15 cellular contexts compared by ENCODE assay signal in genomic region chr7:45082031-45082830, GRCh38. TPM values are rescaled to one million over a fixed set of nuclear protein-coding genes. Genes with fewer than 3 reads are reported as not detected.
DNase-seq lines count a peak whose midpoint lies in the region; ATAC-seq and TF ChIP-seq lines count a peak whose summit lies in the region.
"Had no signal": no experiment of that assay in that cellular context is flagged by ENCODE, and none has a peak within 500 bp of the region (broad histone marks: within the 10 kb centered on the region; RNA-seq: fewer than 3 reads in every experiment).

No MANE protein-coding gene starts in this region.

- H3K4ac ChIP-seq in IMR-90 (ENCODE audit: low read depth, low read length), result no peak overlapping the region

- in situ Hi-C loops in IMR-90 (cut with MboI; ENCODE audit: low sequenced_read_pairs), result no loop called here

- no peak overlapping the region for H3K27ac ChIP-seq in IMR-90 (ENCODE audit: insufficient read depth, low read length)
- no peak overlapping the region for H3K27ac ChIP-seq in heart right ventricle
- H3K27ac ChIP-seq: esophagus squamous epithelium, right lobe of liver had no signal

- no peak overlapping the region for H3K18ac ChIP-seq in IMR-90 (ENCODE audit: low read depth, low read length)

- no peaks in the 10 kb centered on the region for H3K9me3 ChIP-seq in IMR-90 (ENCODE audit: control insufficient read depth, insufficient read depth, low read length)
- no peaks in the 10 kb centered on the region for H3K9me3 ChIP-seq in heart right ventricle
- H3K9me3 ChIP-seq: esophagus squamous epithelium, HAP-1, right lobe of liver had no signal

- DNase-seq in IMR-90 (no peak), heart right ventricle (no peak), posterior vena cava (ENCODE audit: low spot score) (peak; percentile 79), HT-29 (ENCODE audit: low spot score) (no peak), SW480 (ENCODE audit: low spot score) (no peak), GM10248 (ENCODE audit: extremely low spot score) (no peak)
- DNase-seq: activated CD4-positive, alpha-beta T cell treated with anti-CD3 and anti-CD28 coated beads, Interleukin-2, amount 10 ng/mL, durations not matched to agents 7 days and 5 days; CD4-positive, CD25-positive, alpha-beta regulatory T cell; esophagus squamous epithelium; NCI-H2227 treated with DMSO at 0.1 percent for 48 hours; right lobe of liver had no signal

- H3K4me2 ChIP-seq in IMR-90 (ENCODE audit: low read depth, low read length), result no peak overlapping the region

- no peak overlapping the region for H3K9ac ChIP-seq in IMR-90 (ENCODE audit: low read depth, low read length)

- no peak overlapping the region for H3K23ac ChIP-seq in IMR-90 (ENCODE audit: low read depth, low read length)

- H2AFZ ChIP-seq in IMR-90 (replicated peaks; ENCODE audit: low read length, poor library complexity), result no peak overlapping the region

- H3K27ac Mint-ChIP-seq in activated T-helper 17 cell treated with anti-CD3 and anti-CD28 coated beads, Interleukin-2, amount 50 U/mL, for 72 hours, result no peak overlapping the region
- H3K27ac Mint-ChIP-seq: activated CD4-positive, alpha-beta T cell treated with anti-CD3 and anti-CD28 coated beads, Interleukin-2, amount 10 ng/mL, durations not matched to agents 7 days and 5 days; CD4-positive, CD25-positive, alpha-beta regulatory T cell had no signal

- no peak overlapping the region for H4K8ac ChIP-seq in IMR-90 (ENCODE audit: low read depth in 2 of 2, low read length in 2 of 2)

- H2BK120ac ChIP-seq in IMR-90 (ENCODE audit: low read depth, low read length), result no peak overlapping the region

- no peak overlapping the region for H2BK5ac ChIP-seq in IMR-90 (ENCODE audit: low read depth, low read length, poor library complexity, severe bottlenecking)

- H3K79me1 ChIP-seq in IMR-90 (ENCODE audit: low read depth in 1 of 2, low read length in 2 of 2), result no peaks in the 10 kb centered on the region

- H3K27me3 ChIP-seq in IMR-90 (ENCODE audit: control insufficient read depth, insufficient read depth, low read length) (no peaks in the 10 kb centered on the region), heart right ventricle (no peaks in the 10 kb centered on the region)
- H3K27me3 ChIP-seq: esophagus squamous epithelium, right lobe of liver had no signal

- no peak overlapping the region for H2BK20ac ChIP-seq in IMR-90 (ENCODE audit: low read depth, low read length)

- H3K14ac ChIP-seq in IMR-90 (replicated peaks; ENCODE audit: low read depth, low read length), result no peak overlapping the region

- ATAC-seq in IMR-90 (ENCODE audit: low read depth) (peak; percentile 40; the same call in 1 of the 2 replicates), heart right ventricle (peak in 6 of 8 donors; percentile 15 to 41 (median 30)), HG03108 (IDR thresholded peaks at IDR 0.05; ENCODE audit: unreplicated experiment) (no peak)
- peak; percentile 20 for ATAC-seq in activated T-helper 17 cell treated with anti-CD3 and anti-CD28 coated beads, Interleukin-2, amount 50 U/mL, for 72 hours (replicated peaks)
- ATAC-seq: right lobe of liver had no signal

- no peak overlapping the region for H3K56ac ChIP-seq in IMR-90 (ENCODE audit: extremely low read depth, insufficient read depth, low read length)

- H4K91ac ChIP-seq in IMR-90 (ENCODE audit: insufficient read depth, low read depth, low read length), result no peak overlapping the region

- H4K20me1 ChIP-seq in IMR-90 (ENCODE audit: insufficient read depth, low read length), result peaks cover 4% of the 10 kb centered on the region; the same call in 1 of the 2 replicates

- H3K4me3 Mint-ChIP-seq in activated T-helper 17 cell treated with anti-CD3 and anti-CD28 coated beads, Interleukin-2, amount 50 U/mL, for 72 hours, result no peak overlapping the region
- H3K4me3 Mint-ChIP-seq: activated CD4-positive, alpha-beta T cell treated with anti-CD3 and anti-CD28 coated beads, Interleukin-2, amount 10 ng/mL, durations not matched to agents 7 days and 5 days; CD4-positive, CD25-positive, alpha-beta regulatory T cell had no signal

- no peaks in the 10 kb centered on the region for H3K4me1 ChIP-seq in IMR-90 (ENCODE audit: control insufficient read depth, insufficient read depth, low read length)
- peaks cover 0 to 7% (median 0%) of the 10 kb centered on the region in 9 donors for H3K4me1 ChIP-seq in heart right ventricle
- H3K4me1 ChIP-seq: esophagus squamous epithelium, HAP-1, right lobe of liver had no signal

- TF ChIP-seq CTCF in IMR-90 (conservative IDR thresholded peaks at IDR 0.05; ENCODE audit: low read depth, low read length), result no peak
- no peak for TF ChIP-seq CTCF in heart right ventricle (IDR thresholded peaks at IDR 0.05)
- no peak for TF ChIP-seq CTCF in GM10248 (IDR thresholded peaks at IDR 0.05; ENCODE audit: control extremely low read depth, extremely low read depth, low read depth, missing control alignments)

- no peaks in the 10 kb centered on the region for H3K27me3 Mint-ChIP-seq in activated T-helper 17 cell treated with anti-CD3 and anti-CD28 coated beads, Interleukin-2, amount 50 U/mL, for 72 hours

- dilution Hi-C loops in IMR-90 (cut with HindIII; ENCODE audit: low sequenced_read_pairs, unreplicated experiment), result no loop called here

- no peaks in the 10 kb centered on the region for H3K9me3 Mint-ChIP-seq in activated T-helper 17 cell treated with anti-CD3 and anti-CD28 coated beads, Interleukin-2, amount 50 U/mL, for 72 hours
- H3K9me3 Mint-ChIP-seq: activated CD4-positive, alpha-beta T cell treated with anti-CD3 and anti-CD28 coated beads, Interleukin-2, amount 10 ng/mL, durations not matched to agents 7 days and 5 days; CD4-positive, CD25-positive, alpha-beta regulatory T cell had no signal

- CTCF ChIA-PET in IMR-90 (lab: Yijun Ruan, JAX) (no interaction called here), GM10248 (lab: Yijun Ruan, JAX) (interaction anchor here (1.2 to 1.9 kb wide), 2 partner anchors 55 to 109 kb away, joined by 3 to 7 read pairs; no protein-coding TSS in a partner anchor)

- peaks cover 19% of the 10 kb centered on the region; the same call in 1 of the 2 replicates for H3K36me3 ChIP-seq in IMR-90 (ENCODE audit: control insufficient read depth, insufficient read depth, low read length)
- H3K36me3 ChIP-seq in heart right ventricle, result peaks cover 0 to 12% (median 2%) of the 10 kb centered on the region in 9 donors
- H3K36me3 ChIP-seq: HAP-1, right lobe of liver had no signal

- no TSS peak for BruUV-seq in IMR-90 (replicated peaks; lab: Mats Ljungman, UMichigan)

- TF ChIP-seq POLR2A in IMR-90 (IDR thresholded peaks at IDR 0.05; ENCODE audit: low read depth, low read length), result no peak

- no peak for TF ChIP-seq RAD21 in IMR-90 (IDR thresholded peaks at IDR 0.05; ENCODE audit: low read length)

- H2AK5ac ChIP-seq in IMR-90 (ENCODE audit: low read depth, low read length), result no peak overlapping the region

- no peaks in the 10 kb centered on the region for H3K36me3 Mint-ChIP-seq in activated T-helper 17 cell treated with anti-CD3 and anti-CD28 coated beads, Interleukin-2, amount 50 U/mL, for 72 hours (ENCODE audit: low read depth)
- H3K36me3 Mint-ChIP-seq: CD4-positive, CD25-positive, alpha-beta regulatory T cell had no signal

- no peak overlapping the region for H2BK15ac ChIP-seq in IMR-90 (ENCODE audit: low read depth, low read length)

- H2AK9ac ChIP-seq in IMR-90 (replicated peaks; ENCODE audit: low read depth, low read length, poor library complexity), result no peak overlapping the region

- no peak overlapping the region for H3K4me3 ChIP-seq in IMR-90 (ENCODE audit: insufficient read depth, low read depth, low read length)
- no peak overlapping the region for H3K4me3 ChIP-seq in heart right ventricle
- H3K4me3 ChIP-seq: esophagus squamous epithelium, HAP-1, right lobe of liver had no signal

- no peaks in the 10 kb centered on the region for H3K4me1 Mint-ChIP-seq in activated T-helper 17 cell treated with anti-CD3 and anti-CD28 coated beads, Interleukin-2, amount 50 U/mL, for 72 hours
- H3K4me1 Mint-ChIP-seq: activated CD4-positive, alpha-beta T cell treated with anti-CD3 and anti-CD28 coated beads, Interleukin-2, amount 10 ng/mL, durations not matched to agents 7 days and 5 days had no signal

- no peak overlapping the region for H4K5ac ChIP-seq in IMR-90 (ENCODE audit: low read depth, low read length)

- intact Hi-C loops in IMR-90 (cut with micrococcal nuclease) (no loop called here), heart right ventricle (cut with DNase I) (no loop called here), posterior vena cava (cut with DNase I) (no loop called here)

- 82% methylated on average over 8 of the region's 18 CpGs; no CpG with 5 or more reads in 1 of the 2 experiments for WGBS in IMR-90 (ENCODE audit: extremely low coverage in 2 of 2, insufficient read length in 1 of 2), 2 experiments
- WGBS in heart right ventricle, 2 donors, result 71 to 76% methylated on average over 17 to 18 of the region's 18 CpGs

- H3K9me1 ChIP-seq in IMR-90 (ENCODE audit: insufficient read depth, low read length), result peaks cover 16% of the 10 kb centered on the region

- POLR2A ChIA-PET in IMR-90 (lab: Charles Lee; ENCODE audit: unreplicated experiment), result no interaction called here
- POLR2A ChIA-PET in GM10248 (lab: Yijun Ruan, JAX), result no interaction called here

RNA-seq across cellular contexts. Expression of gene NACAD, which starts 6.5 kb away (rescaled TPM):
- total RNA-seq in IMR-90 (2012; rRNA removed) (0.54 and 0.56 TPM in 2 replicates), heart right ventricle (10 to 100 TPM in 1 of 10 donors, 1 to 10 TPM in 9; 3.0 to 12.0 (median 4.7) TPM), posterior vena cava (10 to 100 TPM in 1 of 2 donors, 1 to 10 TPM in 1; 8.5 to 10.4 TPM)
- polyA plus RNA-seq in IMR-90 (2012; rRNA removed) (2.2 and 2.3 TPM in 2 replicates), heart right ventricle (1 to 10 TPM; 3.2 to 4.7 TPM)
- 1.9 and 2.2 TPM in 2 replicates for polyA plus RNA-seq in IMR-90 (2012; cell fraction: cytosol; rRNA removed)
- 3.3 and 4.4 TPM in 2 replicates for polyA plus RNA-seq in IMR-90 (2012; cell fraction: nucleus; rRNA removed; ENCODE audit: low replicate concordance)
- total RNA-seq in activated T-helper 17 cell treated with anti-CD3 and anti-CD28 coated beads, Interleukin-2, amount 50 U/mL, for 72 hours, result 1 to 10 TPM in 1 of 2 donors, under 1 TPM in 1; 0.71 to 1.3 TPM
- total RNA-seq in HT-29 (2014; rRNA removed; shearing (Covaris generic)), result 0.10 and 0.43 TPM in 2 replicates
- total RNA-seq: activated CD4-positive, alpha-beta T cell treated with anti-CD3 and anti-CD28 coated beads, Interleukin-2, amount 10 ng/mL, durations not matched to agents 7 days and 5 days; T-helper 1 cell treated with Interleukin-12 subunit alpha and Interleukin-12 subunit beta and Interleukin-4 antibody, amounts not matched to agents 30 ng/mL and 1 ng/mL, for 36 hours had no signal
- polyA plus RNA-seq: CD4-positive, CD25-positive, alpha-beta regulatory T cell had no signal

RNA-seq across cellular contexts. Expression of gene TBRG4, which starts 29.3 kb away (rescaled TPM):
- 56.7 and 77.6 TPM in 2 replicates for total RNA-seq in IMR-90 (2012; rRNA removed)
- 62.0 and 71.6 TPM in 2 replicates for polyA plus RNA-seq in IMR-90 (2012; rRNA removed)
- 29.7 and 46.8 TPM in 2 replicates for polyA plus RNA-seq in IMR-90 (2012; cell fraction: cytosol; rRNA removed)
- polyA plus RNA-seq in IMR-90 (2012; cell fraction: nucleus; rRNA removed; ENCODE audit: low replicate concordance), result 53.8 and 112 TPM in 2 replicates
- 100 to 1,000 TPM; 119 to 177 TPM for total RNA-seq in activated T-helper 17 cell treated with anti-CD3 and anti-CD28 coated beads, Interleukin-2, amount 50 U/mL, for 72 hours
- 10 to 100 TPM; 57.1 to 88.2 (median 66.7) TPM for total RNA-seq in heart right ventricle
- polyA plus RNA-seq in heart right ventricle, result 10 to 100 TPM; 74.3 to 93.9 TPM
- total RNA-seq in posterior vena cava, result 10 to 100 TPM; 32.5 to 35.1 TPM
- 230 and 255 TPM in 2 replicates for total RNA-seq in HT-29 (2014; rRNA removed; shearing (Covaris generic))
